19 cellular contexts compared by ENCODE assay signal in genomic region chr10:33478675-33479125, GRCh38.
"Had no signal": no experiment of that assay in that cellular context is flagged by ENCODE, and none has a peak within 500 bp of the region (broad histone marks: within the 10 kb centered on the region; RNA-seq: fewer than 3 reads in every experiment).

No MANE protein-coding gene starts in this region.

- H3K27ac ChIP-seq: gastrocnemius medialis, heart right ventricle, left ventricle myocardium inferior, transverse colon had no signal

- DNase-seq: activated CD4-positive, alpha-beta T cell treated with anti-CD3 and anti-CD28 coated beads, Interleukin-2, amount 50 U/mL, for 4 hours; activated CD4-positive, CD25-positive, alpha-beta regulatory T cell treated with anti-CD3 and anti-CD28 coated beads, Interleukin-2, amount 50 U/mL, for 72 hours; activated gamma-delta T cell; activated T-cell treated with anti-CD3 and anti-CD28 coated beads, Interleukin-2, amount 50 U/mL, for 24 hours; amygdala; cortex of kidney; effector CD8-positive, alpha-beta T cell; gastrocnemius medialis; heart right ventricle; left ventricle myocardium inferior; mesenchymal stem cell; stimulated activated CD4-positive, alpha-beta T cell treated with anti-CD3 and anti-CD28 coated beads, Interleukin-2, amount 100 ng/mL, for 24 hours; stimulated activated naive CD4-positive, alpha-beta T cell; substantia nigra; transverse colon had no signal

- H3K4me3 Mint-ChIP-seq: activated naive CD8-positive, alpha-beta T cell; activated T-cell treated with anti-CD3 and anti-CD28 coated beads, Interleukin-2, amount 50 U/mL, for 24 hours; central memory CD8-positive, alpha-beta T cell had no signal

- H3K27ac Mint-ChIP-seq: activated naive CD8-positive, alpha-beta T cell; activated T-cell treated with anti-CD3 and anti-CD28 coated beads, Interleukin-2, amount 50 U/mL, for 24 hours had no signal

- H3K36me3 Mint-ChIP-seq: activated naive CD8-positive, alpha-beta T cell; brain had no signal

- ATAC-seq: gastrocnemius medialis, heart right ventricle, sciatic nerve had no signal

- H3K4me1 Mint-ChIP-seq: central memory CD8-positive, alpha-beta T cell had no signal

- H3K27me3 Mint-ChIP-seq: brain had no signal

- H3K9me3 Mint-ChIP-seq: activated T-cell treated with anti-CD3 and anti-CD28 coated beads, Interleukin-2, amount 50 U/mL, for 24 hours; central memory CD8-positive, alpha-beta T cell had no signal
